Comparison of ENCODE assay signal across 8 cellular contexts in the genomic region with DNA sequence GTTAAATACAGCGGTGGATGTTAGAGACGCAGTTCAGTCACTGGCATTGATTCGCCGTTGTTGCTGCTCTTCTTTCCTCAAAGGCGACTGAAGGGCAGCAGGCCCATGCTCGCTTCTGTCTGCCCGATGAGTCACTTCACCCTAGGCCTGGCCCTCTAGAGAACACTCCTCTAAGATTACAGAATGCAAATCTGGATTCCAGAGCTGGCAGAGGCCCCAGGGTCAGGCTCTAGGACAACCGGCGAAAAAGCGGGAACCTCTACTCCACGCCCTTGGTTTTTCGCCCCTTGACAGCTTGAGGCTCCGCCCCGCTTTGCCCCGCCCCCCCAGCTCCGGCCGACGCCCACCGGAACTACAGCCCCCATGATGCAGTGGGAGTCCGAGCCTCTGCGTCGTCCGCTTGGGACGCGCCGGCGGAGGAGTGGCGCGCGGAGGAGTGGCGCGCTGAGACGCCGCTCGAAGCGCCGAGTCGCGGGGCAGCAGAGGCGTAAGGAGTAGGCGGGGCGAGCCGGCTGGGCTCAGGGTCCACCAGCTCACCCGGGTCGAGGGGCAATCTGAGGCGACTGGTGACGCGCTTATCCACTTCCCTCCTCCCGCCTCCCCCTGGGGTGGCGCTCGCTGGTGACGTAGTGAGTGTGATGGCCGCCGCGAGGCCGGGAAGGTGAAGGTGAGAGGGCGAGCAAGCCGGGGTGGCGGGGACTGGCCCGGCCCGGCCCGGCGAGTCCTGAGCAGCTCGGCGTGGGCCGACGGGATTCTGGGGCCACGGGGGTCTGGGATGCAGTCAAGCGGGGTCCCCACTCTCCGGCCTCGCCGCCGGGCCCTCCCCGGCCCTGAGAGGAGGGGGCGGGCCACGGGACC. TPM values are rescaled to one million over a fixed set of nuclear protein-coding genes. Genes with fewer than 3 reads are reported as not detected.
DNase-seq lines count a peak whose midpoint lies in the region; ATAC-seq lines count a peak whose summit lies in the region.

A gene (plus strand): TSS at position 627 of the 858 bp plus-strand sequence. CDS start 8,725 bp downstream, outside the sequence.

- H3K27me3 ChIP-seq in BLaER1 treated with 17β-estradiol and CSF1 and Interleukin-3, amounts not matched to agents 10 nM and 100 nM = no peaks in the 10 kb centered on the region

- peak within 1 kb of the TSS; percentile 93 to 98 (median 96) for H3K9ac ChIP-seq in BLaER1 treated with 17β-estradiol and CSF1 and Interleukin-3, amounts not matched to agents 10 nM and 100 nM

- H4K20me1 ChIP-seq in BLaER1 treated with 17β-estradiol and CSF1 and Interleukin-3, amounts not matched to agents 10 nM and 100 nM = peaks cover 0 to 42% (median 8%) of the 10 kb centered on the region in 11 experiments; a peak in 12 of 22 replicates

- H3K27ac ChIP-seq in BLaER1 treated with 17β-estradiol and CSF1 and Interleukin-3, amounts not matched to agents 10 nM and 100 nM = peak within 1 kb of the TSS; percentile 90 to 97 (median 92)

- peaks cover 34 to 56% (median 44%) of the 10 kb centered on the region in 11 experiments for H3K36me3 ChIP-seq in BLaER1 treated with 17β-estradiol and CSF1 and Interleukin-3, amounts not matched to agents 10 nM and 100 nM

- no peaks in the 10 kb centered on the region for H3K9me3 ChIP-seq in BLaER1 treated with 17β-estradiol and CSF1 and Interleukin-3, amounts not matched to agents 10 nM and 100 nM (replicated peaks in 1 of 11)

- peak; percentile 87 for ATAC-seq in GM19351 (IDR thresholded peaks at IDR 0.05; ENCODE audit: unreplicated experiment)
- peak; percentile 85 for ATAC-seq in HG03521 (IDR thresholded peaks at IDR 0.05; ENCODE audit: unreplicated experiment)
- peak; percentile 88 for ATAC-seq in left lobe of liver

- peak within 1 kb of the TSS; percentile 89 to 100 (median 93) for H3K4me3 ChIP-seq in BLaER1 treated with 17β-estradiol and CSF1 and Interleukin-3, amounts not matched to agents 10 nM and 100 nM

- peak within 1 kb of the TSS; percentile 82 to 99 (median 94) for H3K4me2 ChIP-seq in BLaER1 treated with 17β-estradiol and CSF1 and Interleukin-3, amounts not matched to agents 10 nM and 100 nM

- DNase-seq in NCI-H748 (lab: John Stamatoyannopoulos, UW; ENCODE audit: unreplicated experiment) (peak; percentile 95), dedifferentiated amniotic fluid mesenchymal stem cell (ENCODE audit: extremely low spot score) (peak; percentile 93), left lobe of liver (ENCODE audit: low spot score) (peak; percentile 98)
- peak; percentile 91 for DNase-seq in activated CD4-positive, alpha-beta T cell treated with anti-CD3 and anti-CD28 coated beads, Interleukin-2, amount 50 U/mL, for 1 hour
- DNase-seq in stimulated activated CD4-positive, alpha-beta T cell treated with anti-CD3 and anti-CD28 coated beads, Interleukin-2, amount 100 ng/mL, for 4 hours (ENCODE audit: low read depth) = peak; percentile 89

- peaks cover 40 to 73% (median 65%) of the 10 kb centered on the region in 10 experiments for H3K4me1 ChIP-seq in BLaER1 treated with 17β-estradiol and CSF1 and Interleukin-3, amounts not matched to agents 10 nM and 100 nM

RNA-seq across cellular contexts. Expression of the gene that starts here (rescaled TPM):
- total RNA-seq in left lobe of liver = 45.0 TPM

Comparison
In these comparisons a context has a peak if more than half of its experiments do, and no peak if none do; other contexts are left out.
1. Peak in every context shown above with its lines: DNase-seq, ATAC-seq, H3K4me3 ChIP-seq and H3K27ac ChIP-seq.